8 cellular contexts compared by ENCODE assay signal in genomic region chr1:85463666-85464496, GRCh38. TPM values are rescaled to one million over a fixed set of nuclear protein-coding genes. Genes with fewer than 3 reads are reported as not detected.
DNase-seq lines count a peak whose midpoint lies in the region; ATAC-seq and TF ChIP-seq lines count a peak whose summit lies in the region.

No MANE protein-coding gene starts in this region.

- peak overlapping the region in 3 of 4 donors; percentile 35 to 54 (median 41) for H3K4me3 Mint-ChIP-seq in CD4-positive, CD25-positive, alpha-beta regulatory T cell
- H3K4me3 Mint-ChIP-seq in activated B cell treated with CpG ODN at 0.5 μM for 24 hours (peak overlapping the region; percentile 76), glutamatergic neuron (ENCODE audit: unreplicated experiment) (peak overlapping the region; percentile 79)

- H4K8ac ChIP-seq in trophoblast cell (ENCODE audit: low read depth, low read length): peak overlapping the region; percentile 20

- H3K27ac Mint-ChIP-seq in CD4-positive, CD25-positive, alpha-beta regulatory T cell: no peak overlapping the region
- no peak overlapping the region for H3K27ac Mint-ChIP-seq in activated B cell treated with CpG ODN at 0.5 μM for 24 hours
- H3K27ac Mint-ChIP-seq in glutamatergic neuron (ENCODE audit: unreplicated experiment): no peak overlapping the region

- no peaks in the 10 kb centered on the region for H3K36me3 Mint-ChIP-seq in CD4-positive, CD25-positive, alpha-beta regulatory T cell
- no peaks in the 10 kb centered on the region for H3K36me3 Mint-ChIP-seq in activated B cell treated with CpG ODN at 0.5 μM for 24 hours (ENCODE audit: low read depth)
- H3K36me3 Mint-ChIP-seq in glutamatergic neuron (ENCODE audit: unreplicated experiment): no peaks in the 10 kb centered on the region

- H2AFZ ChIP-seq in trophoblast cell (ENCODE audit: insufficient read depth, low read length, poor library complexity): no peak overlapping the region

- H2BK12ac ChIP-seq in trophoblast cell (ENCODE audit: low read length): no peak overlapping the region

- H3K27ac ChIP-seq in CD4-positive, CD25-positive, alpha-beta regulatory T cell (ENCODE audit: insufficient read depth, low read length, poor library complexity, severe bottlenecking): no peak overlapping the region
- H3K27ac ChIP-seq in trophoblast cell (ENCODE audit: low read depth, low read length): no peak overlapping the region

- no peak for ATAC-seq in CD4-positive, CD25-positive, alpha-beta regulatory T cell (ENCODE audit: low read depth in 2 of 2)
- ATAC-seq in HG02938 (IDR thresholded peaks at IDR 0.05; ENCODE audit: unreplicated experiment) (peak; percentile 20), activated B cell treated with CpG ODN at 0.5 μM for 24 hours (ENCODE audit: low read depth) (no peak), GM21786 (IDR thresholded peaks at IDR 0.05; ENCODE audit: unreplicated experiment) (no peak)

- peak overlapping the region; percentile 65 for H3K4ac ChIP-seq in trophoblast cell (ENCODE audit: low read depth, low read length)

- H3K4me1 ChIP-seq in CD4-positive, CD25-positive, alpha-beta regulatory T cell (ENCODE audit: control insufficient read depth, insufficient read depth, low read length, poor library complexity, severe bottlenecking): peaks cover 3% of the 10 kb centered on the region
- H3K4me1 ChIP-seq in trophoblast cell (ENCODE audit: control insufficient read depth in 1 of 2, insufficient read depth in 2 of 2, low read length in 2 of 2): no peaks in the 10 kb centered on the region

- H3K14ac ChIP-seq in trophoblast cell (ENCODE audit: low read length): peak overlapping the region; percentile 42

- no peak for DNase-seq in CD4-positive, CD25-positive, alpha-beta regulatory T cell
- DNase-seq in activated B cell treated with CpG ODN at 0.5 μM for 24 hours: no peak
- no peak for DNase-seq in glutamatergic neuron
- DNase-seq in trophoblast cell: no peak
- DNase-seq in stimulated activated CD4-positive, alpha-beta T cell treated with anti-CD3 and anti-CD28 coated beads, Interleukin-4, amount 100 ng/mL, for 1 hour: no peak
- DNase-seq in activated effector memory CD4-positive, alpha-beta T cell treated with anti-CD3 and anti-CD28 coated beads, Interleukin-2, amount 50 U/mL, for 16 hours: no peak

- TF ChIP-seq CTCF in activated B cell treated with CpG ODN at 0.5 μM for 24 hours (IDR thresholded peaks at IDR 0.05): no peak
- no peak for TF ChIP-seq CTCF in glutamatergic neuron (IDR thresholded peaks at IDR 0.05; ENCODE audit: partially characterized antibody, unreplicated experiment)

- peak overlapping the region; percentile 25 for H3K18ac ChIP-seq in trophoblast cell (ENCODE audit: low read length)

- no peaks in the 10 kb centered on the region for H3K79me2 ChIP-seq in trophoblast cell (ENCODE audit: control insufficient read depth, insufficient read depth, low read length, poor library complexity)

- H3K4me2 ChIP-seq in trophoblast cell (ENCODE audit: low read length): peak overlapping the region; percentile 87

- H4K12ac ChIP-seq in trophoblast cell (ENCODE audit: low read depth, low read length): no peak overlapping the region

- CTCF ChIA-PET in activated B cell treated with CpG ODN at 0.5 μM for 24 hours (lab: Charles Lee): no interaction called here

- peaks cover 50% of the 10 kb centered on the region for H3K27me3 Mint-ChIP-seq in CD4-positive, CD25-positive, alpha-beta regulatory T cell
- H3K27me3 Mint-ChIP-seq in activated B cell treated with CpG ODN at 0.5 μM for 24 hours (peaks cover 44% of the 10 kb centered on the region), glutamatergic neuron (ENCODE audit: unreplicated experiment) (peaks cover 9% of the 10 kb centered on the region)

- H3K4me1 Mint-ChIP-seq in CD4-positive, CD25-positive, alpha-beta regulatory T cell: peaks cover 0 to 10% (median 2%) of the 10 kb centered on the region in 4 donors
- H3K4me1 Mint-ChIP-seq in activated B cell treated with CpG ODN at 0.5 μM for 24 hours (peaks cover 7% of the 10 kb centered on the region), glutamatergic neuron (ENCODE audit: low read depth, unreplicated experiment) (peaks cover 2% of the 10 kb centered on the region)

- no peak overlapping the region for H2BK5ac ChIP-seq in trophoblast cell (ENCODE audit: low read depth, low read length, poor library complexity)

- peaks cover 26% of the 10 kb centered on the region for H3K27me3 ChIP-seq in CD4-positive, CD25-positive, alpha-beta regulatory T cell (ENCODE audit: control insufficient read depth, insufficient read depth, low read length)
- peaks cover 3% of the 10 kb centered on the region for H3K27me3 ChIP-seq in trophoblast cell (ENCODE audit: insufficient read depth, low read length)

- intact Hi-C loops in activated B cell treated with CpG ODN at 0.5 μM for 24 hours (cut with micrococcal nuclease): loop anchor here (10.0 kb wide), 1 partner anchor 159 kb away; no protein-coding TSS in a partner anchor

- no peaks in the 10 kb centered on the region for H3K36me3 ChIP-seq in CD4-positive, CD25-positive, alpha-beta regulatory T cell (ENCODE audit: control insufficient read depth, insufficient read depth, low read length)
- H3K36me3 ChIP-seq in trophoblast cell (ENCODE audit: control insufficient read depth in 1 of 2, insufficient read depth in 2 of 2, low read length in 2 of 2): no peaks in the 10 kb centered on the region

- no peak overlapping the region for H2BK120ac ChIP-seq in trophoblast cell (ENCODE audit: insufficient read depth, low read length, poor library complexity)

- H3K23ac ChIP-seq in trophoblast cell (ENCODE audit: low read length): no peak overlapping the region

- no peak overlapping the region for H4K91ac ChIP-seq in trophoblast cell (ENCODE audit: low read depth, low read length)

- no CpG with 5 or more reads among the region's 26 CpGs for WGBS in trophoblast cell (ENCODE audit: extremely low coverage, insufficient coverage, insufficient read length)

- H3K4me3 ChIP-seq in CD4-positive, CD25-positive, alpha-beta regulatory T cell (ENCODE audit: low read depth, low read length): no peak overlapping the region
- H3K4me3 ChIP-seq in trophoblast cell (ENCODE audit: low read depth, low read length): peak overlapping the region; percentile 79

- H3K9me3 Mint-ChIP-seq in CD4-positive, CD25-positive, alpha-beta regulatory T cell: peaks cover 0 to 6% (median 0%) of the 10 kb centered on the region in 7 donors
- no peaks in the 10 kb centered on the region for H3K9me3 Mint-ChIP-seq in activated B cell treated with CpG ODN at 0.5 μM for 24 hours
- peaks cover 2% of the 10 kb centered on the region for H3K9me3 Mint-ChIP-seq in glutamatergic neuron (ENCODE audit: unreplicated experiment)

- H3K9me3 ChIP-seq in CD4-positive, CD25-positive, alpha-beta regulatory T cell (ENCODE audit: control insufficient read depth in 2 of 2, low read length in 2 of 2): no peaks in the 10 kb centered on the region
- no peaks in the 10 kb centered on the region for H3K9me3 ChIP-seq in trophoblast cell (ENCODE audit: insufficient read depth, low read depth, low read length)

- H3K9ac ChIP-seq in trophoblast cell (ENCODE audit: low read length): peak overlapping the region; percentile 64

- no peak overlapping the region for H2AK5ac ChIP-seq in trophoblast cell (ENCODE audit: low read length)

- H3K79me1 ChIP-seq in trophoblast cell (ENCODE audit: low read length): peaks cover 4% of the 10 kb centered on the region

- POLR2A ChIA-PET in activated B cell treated with CpG ODN at 0.5 μM for 24 hours (lab: Charles Lee): no interaction called here

RNA-seq across cellular contexts. Expression of gene DDAH1, which starts 1.1 kb away (rescaled TPM):
- 0.15 TPM for total RNA-seq in CD4-positive, CD25-positive, alpha-beta regulatory T cell
- polyA plus RNA-seq in CD4-positive, CD25-positive, alpha-beta regulatory T cell: not detected
- 0.05 and 0.07 TPM in 2 replicates for total RNA-seq in activated B cell treated with CpG ODN at 0.5 μM for 24 hours
- total RNA-seq in glutamatergic neuron (ENCODE audit: unreplicated experiment): 5.4 TPM
- 25.8 and 27.4 TPM in 2 replicates for polyA plus RNA-seq in trophoblast cell (2013)
